1 cellular context compared by ENCODE assay signal in the genomic region with DNA sequence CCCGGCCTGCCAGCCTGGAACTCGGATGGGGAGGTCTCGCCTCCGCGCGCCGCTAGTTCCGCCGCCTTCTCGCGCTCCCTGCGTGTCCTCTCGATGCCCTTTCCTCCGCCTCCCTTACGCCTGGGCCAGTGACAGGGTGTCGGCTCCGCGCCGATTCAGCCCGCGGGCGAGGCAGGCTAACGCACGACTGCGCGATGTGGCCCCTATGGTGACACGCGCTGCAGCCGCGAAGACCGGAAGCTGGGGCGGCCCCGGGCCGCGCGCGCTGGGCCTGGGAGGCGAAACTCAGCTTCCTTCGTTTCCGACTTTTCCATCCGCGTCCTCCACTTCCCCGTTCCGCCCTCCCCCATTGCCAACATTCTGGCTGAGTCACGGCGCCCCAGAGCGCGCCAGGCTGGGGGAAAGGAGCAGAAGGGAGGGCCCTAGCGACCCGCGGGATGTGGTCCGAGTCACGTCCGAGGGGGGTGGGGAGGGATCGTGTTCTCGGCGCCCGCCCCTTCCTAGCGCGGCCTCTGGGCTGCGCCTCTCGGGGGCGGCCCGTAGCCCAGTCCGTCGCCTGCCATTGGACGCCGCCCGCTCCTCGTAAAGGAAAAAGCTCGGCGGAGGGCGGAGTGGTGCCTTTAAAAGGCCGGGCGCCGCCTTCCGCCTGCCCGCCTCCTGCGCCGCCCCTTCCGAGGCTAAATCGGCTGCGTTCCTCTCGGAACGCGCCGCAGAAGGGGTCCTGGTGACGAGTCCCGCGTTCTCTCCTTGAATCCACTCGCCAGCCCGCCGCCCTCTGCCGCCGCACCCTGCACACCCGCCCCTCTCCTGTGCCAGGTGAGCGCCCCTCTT.
TF ChIP-seq lines count a peak whose summit lies in the region.

TSS of gene ALDOA (plus strand) at position 649 of the 831 bp plus-strand sequence. CDS start 1,138 bp downstream, outside the sequence.

TF ChIP-seq in HepG2, 621 proteins besides CTCF, POLR2A, EP300 and RAD21 (continued from another document and continues in another):
- TF ChIP-seq, protein P1, sequence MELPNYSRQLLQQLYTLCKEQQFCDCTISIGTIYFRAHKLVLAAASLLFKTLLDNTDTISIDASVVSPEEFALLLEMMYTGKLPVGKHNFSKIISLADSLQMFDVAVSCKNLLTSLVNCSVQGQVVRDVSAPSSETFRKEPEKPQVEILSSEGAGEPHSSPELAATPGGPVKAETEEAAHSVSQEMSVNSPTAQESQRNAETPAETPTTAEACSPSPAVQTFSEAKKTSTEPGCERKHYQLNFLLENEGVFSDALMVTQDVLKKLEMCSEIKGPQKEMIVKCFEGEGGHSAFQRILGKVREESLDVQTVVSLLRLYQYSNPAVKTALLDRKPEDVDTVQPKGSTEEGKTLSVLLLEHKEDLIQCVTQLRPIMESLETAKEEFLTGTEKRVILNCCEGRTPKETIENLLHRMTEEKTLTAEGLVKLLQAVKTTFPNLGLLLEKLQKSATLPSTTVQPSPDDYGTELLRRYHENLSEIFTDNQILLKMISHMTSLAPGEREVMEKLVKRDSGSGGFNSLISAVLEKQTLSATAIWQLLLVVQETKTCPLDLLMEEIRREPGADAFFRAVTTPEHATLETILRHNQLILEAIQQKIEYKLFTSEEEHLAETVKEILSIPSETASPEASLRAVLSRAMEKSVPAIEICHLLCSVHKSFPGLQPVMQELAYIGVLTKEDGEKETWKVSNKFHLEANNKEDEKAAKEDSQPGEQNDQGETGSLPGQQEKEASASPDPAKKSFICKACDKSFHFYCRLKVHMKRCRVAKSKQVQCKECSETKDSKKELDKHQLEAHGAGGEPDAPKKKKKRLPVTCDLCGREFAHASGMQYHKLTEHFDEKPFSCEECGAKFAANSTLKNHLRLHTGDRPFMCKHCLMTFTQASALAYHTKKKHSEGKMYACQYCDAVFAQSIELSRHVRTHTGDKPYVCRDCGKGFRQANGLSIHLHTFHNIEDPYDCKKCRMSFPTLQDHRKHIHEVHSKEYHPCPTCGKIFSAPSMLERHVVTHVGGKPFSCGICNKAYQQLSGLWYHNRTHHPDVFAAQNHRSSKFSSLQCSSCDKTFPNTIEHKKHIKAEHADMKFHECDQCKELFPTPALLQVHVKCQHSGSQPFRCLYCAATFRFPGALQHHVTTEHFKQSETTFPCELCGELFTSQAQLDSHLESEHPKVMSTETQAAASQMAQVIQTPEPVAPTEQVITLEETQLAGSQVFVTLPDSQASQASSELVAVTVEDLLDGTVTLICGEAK (IDR thresholded peaks at IDR 0.05), result no peak
- TF ChIP-seq, protein P1 (CRISPR knock-in tag; IDR thresholded peaks at IDR 0.05), result peak; percentile 91
- TF ChIP-seq, protein P2, sequence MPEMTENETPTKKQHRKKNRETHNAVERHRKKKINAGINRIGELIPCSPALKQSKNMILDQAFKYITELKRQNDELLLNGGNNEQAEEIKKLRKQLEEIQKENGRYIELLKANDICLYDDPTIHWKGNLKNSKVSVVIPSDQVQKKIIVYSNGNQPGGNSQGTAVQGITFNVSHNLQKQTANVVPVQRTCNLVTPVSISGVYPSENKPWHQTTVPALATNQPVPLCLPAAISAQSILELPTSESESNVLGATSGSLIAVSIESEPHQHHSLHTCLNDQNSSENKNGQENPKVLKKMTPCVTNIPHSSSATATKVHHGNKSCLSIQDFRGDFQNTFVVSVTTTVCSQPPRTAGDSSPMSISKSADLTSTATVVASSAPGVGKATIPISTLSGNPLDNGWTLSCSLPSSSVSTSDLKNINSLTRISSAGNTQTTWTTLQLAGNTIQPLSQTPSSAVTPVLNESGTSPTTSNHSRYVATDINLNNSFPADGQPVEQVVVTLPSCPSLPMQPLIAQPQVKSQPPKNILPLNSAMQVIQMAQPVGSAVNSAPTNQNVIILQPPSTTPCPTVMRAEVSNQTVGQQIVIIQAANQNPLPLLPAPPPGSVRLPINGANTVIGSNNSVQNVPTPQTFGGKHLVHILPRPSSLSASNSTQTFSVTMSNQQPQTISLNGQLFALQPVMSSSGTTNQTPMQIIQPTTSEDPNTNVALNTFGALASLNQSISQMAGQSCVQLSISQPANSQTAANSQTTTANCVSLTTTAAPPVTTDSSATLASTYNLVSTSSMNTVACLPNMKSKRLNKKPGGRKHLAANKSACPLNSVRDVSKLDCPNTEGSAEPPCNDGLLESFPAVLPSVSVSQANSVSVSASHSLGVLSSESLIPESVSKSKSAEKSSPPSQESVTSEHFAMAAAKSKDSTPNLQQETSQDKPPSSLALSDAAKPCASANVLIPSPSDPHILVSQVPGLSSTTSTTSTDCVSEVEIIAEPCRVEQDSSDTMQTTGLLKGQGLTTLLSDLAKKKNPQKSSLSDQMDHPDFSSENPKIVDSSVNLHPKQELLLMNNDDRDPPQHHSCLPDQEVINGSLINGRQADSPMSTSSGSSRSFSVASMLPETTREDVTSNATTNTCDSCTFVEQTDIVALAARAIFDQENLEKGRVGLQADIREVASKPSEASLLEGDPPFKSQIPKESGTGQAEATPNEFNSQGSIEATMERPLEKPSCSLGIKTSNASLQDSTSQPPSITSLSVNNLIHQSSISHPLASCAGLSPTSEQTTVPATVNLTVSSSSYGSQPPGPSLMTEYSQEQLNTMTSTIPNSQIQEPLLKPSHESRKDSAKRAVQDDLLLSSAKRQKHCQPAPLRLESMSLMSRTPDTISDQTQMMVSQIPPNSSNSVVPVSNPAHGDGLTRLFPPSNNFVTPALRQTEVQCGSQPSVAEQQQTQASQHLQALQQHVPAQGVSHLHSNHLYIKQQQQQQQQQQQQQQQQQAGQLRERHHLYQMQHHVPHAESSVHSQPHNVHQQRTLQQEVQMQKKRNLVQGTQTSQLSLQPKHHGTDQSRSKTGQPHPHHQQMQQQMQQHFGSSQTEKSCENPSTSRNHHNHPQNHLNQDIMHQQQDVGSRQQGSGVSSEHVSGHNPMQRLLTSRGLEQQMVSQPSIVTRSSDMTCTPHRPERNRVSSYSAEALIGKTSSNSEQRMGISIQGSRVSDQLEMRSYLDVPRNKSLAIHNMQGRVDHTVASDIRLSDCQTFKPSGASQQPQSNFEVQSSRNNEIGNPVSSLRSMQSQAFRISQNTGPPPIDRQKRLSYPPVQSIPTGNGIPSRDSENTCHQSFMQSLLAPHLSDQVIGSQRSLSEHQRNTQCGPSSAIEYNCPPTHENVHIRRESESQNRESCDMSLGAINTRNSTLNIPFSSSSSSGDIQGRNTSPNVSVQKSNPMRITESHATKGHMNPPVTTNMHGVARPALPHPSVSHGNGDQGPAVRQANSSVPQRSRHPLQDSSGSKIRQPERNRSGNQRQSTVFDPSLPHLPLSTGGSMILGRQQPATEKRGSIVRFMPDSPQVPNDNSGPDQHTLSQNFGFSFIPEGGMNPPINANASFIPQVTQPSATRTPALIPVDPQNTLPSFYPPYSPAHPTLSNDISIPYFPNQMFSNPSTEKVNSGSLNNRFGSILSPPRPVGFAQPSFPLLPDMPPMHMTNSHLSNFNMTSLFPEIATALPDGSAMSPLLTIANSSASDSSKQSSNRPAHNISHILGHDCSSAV (CRISPR knock-in tag; IDR thresholded peaks at IDR 0.05; ENCODE audit: borderline replicate concordance), result peak; percentile 82; the same call in 1 of the 2 replicates
- no peak for TF ChIP-seq SOX6 (IDR thresholded peaks at IDR 0.05)
- peak; percentile 85 for TF ChIP-seq SOX6 (CRISPR knock-in tag; IDR thresholded peaks at IDR 0.05)
- TF ChIP-seq GLMP (CRISPR knock-in tag; IDR thresholded peaks at IDR 0.05; ENCODE audit: borderline replicate concordance), result 0 out of 2 replicates have a peak, but pooled peaks have one; percentile 87
- TF ChIP-seq ESRRA (CRISPR knock-in tag; IDR thresholded peaks at IDR 0.05; ENCODE audit: low read depth), result peak; percentile 91
- peak; percentile 68 for TF ChIP-seq WIZ (CRISPR knock-in tag; IDR thresholded peaks at IDR 0.05)
- TF ChIP-seq TRIM24 (CRISPR knock-in tag; IDR thresholded peaks at IDR 0.05), result no peak
- TF ChIP-seq, protein P3, sequence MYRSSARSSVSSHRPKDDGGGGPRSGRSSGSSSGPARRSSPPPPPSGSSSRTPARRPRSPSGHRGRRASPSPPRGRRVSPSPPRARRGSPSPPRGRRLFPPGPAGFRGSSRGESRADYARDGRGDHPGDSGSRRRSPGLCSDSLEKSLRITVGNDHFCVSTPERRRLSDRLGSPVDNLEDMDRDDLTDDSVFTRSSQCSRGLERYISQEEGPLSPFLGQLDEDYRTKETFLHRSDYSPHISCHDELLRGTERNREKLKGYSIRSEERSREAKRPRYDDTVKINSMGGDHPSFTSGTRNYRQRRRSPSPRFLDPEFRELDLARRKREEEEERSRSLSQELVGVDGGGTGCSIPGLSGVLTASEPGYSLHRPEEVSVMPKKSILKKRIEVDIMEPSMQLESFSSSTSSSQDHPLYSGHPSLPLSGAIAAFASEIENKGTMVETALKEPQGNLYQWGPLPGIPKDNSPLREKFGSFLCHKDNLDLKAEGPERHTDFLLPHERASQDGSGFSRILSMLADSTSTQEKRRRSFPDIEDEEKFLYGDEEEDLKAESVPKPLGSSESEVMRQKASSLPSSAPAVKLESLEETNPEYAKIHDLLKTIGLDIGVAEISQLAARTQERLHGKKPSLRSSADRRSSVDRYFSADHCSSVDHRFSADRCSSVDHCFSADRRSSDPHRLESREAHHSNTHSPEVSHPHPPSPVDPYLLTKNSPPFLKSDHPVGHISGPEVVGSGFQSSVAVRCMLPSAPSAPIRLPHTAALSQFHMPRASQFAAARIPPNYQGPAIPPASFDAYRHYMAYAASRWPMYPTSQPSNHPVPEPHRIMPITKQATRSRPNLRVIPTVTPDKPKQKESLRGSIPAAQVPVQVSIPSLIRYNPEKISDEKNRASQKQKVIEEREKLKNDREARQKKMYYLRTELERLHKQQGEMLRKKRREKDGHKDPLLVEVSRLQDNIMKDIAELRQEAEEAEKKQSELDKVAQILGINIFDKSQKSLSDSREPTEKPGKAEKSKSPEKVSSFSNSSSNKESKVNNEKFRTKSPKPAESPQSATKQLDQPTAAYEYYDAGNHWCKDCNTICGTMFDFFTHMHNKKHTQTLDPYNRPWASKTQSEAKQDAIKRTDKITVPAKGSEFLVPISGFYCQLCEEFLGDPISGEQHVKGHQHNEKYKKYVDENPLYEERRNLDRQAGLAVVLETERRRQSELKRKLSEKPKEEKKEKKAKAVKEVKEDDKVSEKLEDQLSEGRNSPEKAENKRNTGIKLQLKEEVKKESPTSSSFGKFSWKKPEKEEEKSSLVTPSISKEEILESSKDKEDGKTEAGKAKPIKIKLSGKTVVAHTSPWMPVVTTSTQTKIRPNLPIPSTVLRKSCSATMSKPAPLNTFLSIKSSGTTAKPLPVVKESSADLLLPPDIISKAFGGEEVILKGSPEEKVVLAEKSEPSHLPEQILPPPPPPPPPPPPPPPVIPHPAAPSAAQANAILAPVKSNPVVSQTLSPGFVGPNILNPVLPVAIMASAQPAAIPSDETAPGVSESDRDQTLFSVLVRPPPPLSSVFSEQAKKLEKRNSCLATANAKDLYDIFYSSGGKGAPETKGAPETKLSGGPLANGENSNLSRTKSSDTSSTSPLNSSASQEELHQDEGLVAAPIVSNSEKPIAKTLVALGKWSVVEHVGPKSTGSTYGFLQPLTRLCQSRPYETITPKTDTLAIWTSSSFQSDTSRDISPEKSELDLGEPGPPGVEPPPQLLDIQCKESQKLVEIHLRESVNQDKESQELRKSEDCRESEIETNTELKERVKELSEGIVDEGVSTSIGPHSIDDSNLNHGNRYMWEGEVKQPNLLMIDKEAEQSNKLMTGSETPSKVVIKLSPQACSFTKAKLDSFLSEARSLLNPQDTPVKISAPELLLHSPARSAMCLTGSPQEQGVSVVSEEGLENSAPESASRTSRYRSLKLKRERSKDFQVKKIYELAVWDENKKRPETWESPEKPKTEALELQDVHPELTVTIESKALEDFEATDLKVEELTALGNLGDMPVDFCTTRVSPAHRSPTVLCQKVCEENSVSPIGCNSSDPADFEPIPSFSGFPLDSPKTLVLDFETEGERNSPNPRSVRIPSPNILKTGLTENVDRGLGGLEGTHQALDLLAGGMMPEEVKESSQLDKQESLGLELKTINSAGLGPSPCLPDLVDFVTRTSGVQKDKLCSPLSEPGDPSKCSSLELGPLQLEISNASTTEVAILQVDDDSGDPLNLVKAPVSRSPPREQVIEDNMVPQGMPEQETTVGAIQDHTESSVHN (CRISPR knock-in tag; IDR thresholded peaks at IDR 0.05), result no peak; the same call in none of the 2 replicates
- TF ChIP-seq ZNF672 (CRISPR knock-in tag; IDR thresholded peaks at IDR 0.05), result 0 out of 2 replicates have a peak, but pooled peaks have one; percentile 3
- no peak for TF ChIP-seq FOXA1 (IDR thresholded peaks at IDR 0.05)
- peak; percentile 11; the same call in 1 of the 2 replicates for TF ChIP-seq FOXA1 (CRISPR knock-in tag; IDR thresholded peaks at IDR 0.05)
- no peak; the same call in 1 of the 2 replicates for TF ChIP-seq ZNF780A (CRISPR knock-in tag; IDR thresholded peaks at IDR 0.05)
- TF ChIP-seq KDM2A (CRISPR knock-in tag; IDR thresholded peaks at IDR 0.05; ENCODE audit: borderline replicate concordance, low read depth), result peak; percentile 94
- peak; percentile 19; the same call in 1 of the 2 replicates for TF ChIP-seq ZNF143 (CRISPR knock-in tag; IDR thresholded peaks at IDR 0.05)
